In genomic region chr3:141352262-141352984, GRCh38 we compare ENCODE assay signal across 2 cellular contexts.
A peak's percentile ranks its signal among the peaks of the same experiment; 100 is the strongest.
TF ChIP-seq lines count a peak whose summit lies in the region.

No MANE protein-coding gene starts in this region.

TF ChIP-seq in GM23338, 12 proteins besides CTCF, POLR2A, EP300 and RAD21:
- TF ChIP-seq JUNB (IDR thresholded peaks at IDR 0.05; ENCODE audit: unreplicated experiment) (no peak), NANOG (IDR thresholded peaks at IDR 0.05; ENCODE audit: borderline replicate concordance) (no peak), STAT1 (IDR thresholded peaks at IDR 0.05; ENCODE audit: unreplicated experiment) (no peak), ETS1 (IDR thresholded peaks at IDR 0.05) (no peak), EZH2phosphoT487 (IDR thresholded peaks at IDR 0.05; ENCODE audit: unreplicated experiment) (no peak), ZNF331 (CRISPR knock-in tag; IDR thresholded peaks at IDR 0.05; ENCODE audit: low read depth) (no peak), CREB1 (CRISPR knock-in tag; IDR thresholded peaks at IDR 0.05; ENCODE audit: low read depth) (no peak), EZH2 (IDR thresholded peaks at IDR 0.05; ENCODE audit: low read depth, unreplicated experiment) (no peak), REST (IDR thresholded peaks at IDR 0.05; ENCODE audit: unreplicated experiment) (no peak), POLR2AphosphoS5 (IDR thresholded peaks at IDR 0.05; ENCODE audit: low read depth) (no peak), ZNF462 (CRISPR knock-in tag; IDR thresholded peaks at IDR 0.05) (no peak), ZNF114 (CRISPR knock-in tag; IDR thresholded peaks at IDR 0.05) (no peak)

TF ChIP-seq in K562, 482 proteins besides CTCF, POLR2A, EP300 and RAD21 (continues in another document):
- peak in 1 of 3 experiments; percentile 38 for TF ChIP-seq YY1 (IDR thresholded peaks at IDR 0.05; ENCODE audit: borderline replicate concordance in 1 of 3, control insufficient read depth in 1 of 3, extremely low read depth in 1 of 3, insufficient read depth in 3 of 3, insufficient read length in 1 of 3, insufficient replicate concordance in 2 of 3, low read depth in 1 of 3, low read length in 2 of 3)
- TF ChIP-seq ZNF639 (CRISPR knock-in tag; conservative IDR thresholded peaks at IDR 0.05 in 1 of 2, IDR thresholded peaks at IDR 0.05 in 1 of 2) = no peak
- TF ChIP-seq RFX1 (IDR thresholded peaks at IDR 0.05) = no peak
- no peak for TF ChIP-seq PHF20 (IDR thresholded peaks at IDR 0.05; ENCODE audit: partially characterized antibody)
- TF ChIP-seq ETV6 (IDR thresholded peaks at IDR 0.05; ENCODE audit: borderline replicate concordance in 1 of 2, low read depth in 2 of 2, low read length in 1 of 2) = no peak
- no peak for TF ChIP-seq ETV6 (CRISPR knock-in tag; IDR thresholded peaks at IDR 0.05; ENCODE audit: borderline replicate concordance)
- TF ChIP-seq TAL1 (IDR thresholded peaks at IDR 0.05) = peak; percentile 65
- TF ChIP-seq CREB3 (tag; conservative IDR thresholded peaks at IDR 0.05; ENCODE audit: low read depth) = no peak
- TF ChIP-seq SMARCE1 (IDR thresholded peaks at IDR 0.05) = 0 out of 2 replicates have a peak, but pooled peaks have one; percentile 46
- TF ChIP-seq ATF3 (IDR thresholded peaks at IDR 0.05) = peak; percentile 27; the same call in 1 of the 2 replicates
- no peak for TF ChIP-seq ATF3 (CRISPR knock-in tag; conservative IDR thresholded peaks at IDR 0.05)
- TF ChIP-seq ARID3A (IDR thresholded peaks at IDR 0.05; ENCODE audit: borderline replicate concordance, low read depth, low read length) = peak; percentile 20; the same call in 1 of the 2 replicates
- no peak for TF ChIP-seq MYC (IDR thresholded peaks at IDR 0.05; ENCODE audit: low read depth, low read length)
- no peak for TF ChIP-seq MYC (CRISPR knock-in tag; IDR thresholded peaks at IDR 0.05; ENCODE audit: borderline replicate concordance, low read depth)
- TF ChIP-seq ETS1 (conservative IDR thresholded peaks at IDR 0.05; ENCODE audit: control insufficient read depth, low read depth, low read length) = no peak
- TF ChIP-seq ZMIZ1 (IDR thresholded peaks at IDR 0.05; ENCODE audit: low read depth in 2 of 2, low read length in 2 of 2) = no peak
- no peak for TF ChIP-seq HNRNPUL1 (IDR thresholded peaks at IDR 0.05; ENCODE audit: low read length)
- TF ChIP-seq TSC22D4 (tag; IDR thresholded peaks at IDR 0.05) = no peak
- no peak for TF ChIP-seq ZNF785 (CRISPR knock-in tag; IDR thresholded peaks at IDR 0.05)
- TF ChIP-seq LCOR (CRISPR knock-in tag; IDR thresholded peaks at IDR 0.05) = no peak
- no peak for TF ChIP-seq HINFP (tag; conservative IDR thresholded peaks at IDR 0.05; ENCODE audit: low read depth)
- peak; percentile 61 for TF ChIP-seq TEAD4 (IDR thresholded peaks at IDR 0.05; ENCODE audit: low read length)
- no peak for TF ChIP-seq TEAD4 (CRISPR knock-in tag; IDR thresholded peaks at IDR 0.05; ENCODE audit: borderline replicate concordance)
- no peak for TF ChIP-seq GATA2 (CRISPR knock-in tag; IDR thresholded peaks at IDR 0.05)
- TF ChIP-seq TEAD1 (CRISPR knock-in tag; IDR thresholded peaks at IDR 0.05) = no peak
- peak; percentile 68 for TF ChIP-seq ZNF134 (CRISPR knock-in tag; conservative IDR thresholded peaks at IDR 0.05)
- TF ChIP-seq ASH1L (IDR thresholded peaks at IDR 0.05; ENCODE audit: borderline replicate concordance, low read depth, partially characterized antibody) = no peak
- no peak for TF ChIP-seq ZBTB34 (CRISPR knock-in tag; IDR thresholded peaks at IDR 0.05)
- 0 out of 2 replicates have a peak, but pooled peaks have one; percentile 16 for TF ChIP-seq THRB (CRISPR knock-in tag; conservative IDR thresholded peaks at IDR 0.05)
- no peak for TF ChIP-seq ZNF696 (CRISPR knock-in tag; conservative IDR thresholded peaks at IDR 0.05)
- 0 out of 2 replicates have a peak, but pooled peaks have one; percentile 21 for TF ChIP-seq DMBX1 (CRISPR knock-in tag; IDR thresholded peaks at IDR 0.05; ENCODE audit: borderline replicate concordance)
- 0 out of 2 replicates have a peak, but pooled peaks have one; percentile 20 for TF ChIP-seq NFIC (IDR thresholded peaks at IDR 0.05)
- TF ChIP-seq ZNF408 (CRISPR knock-in tag; IDR thresholded peaks at IDR 0.05; ENCODE audit: low read depth) = no peak
- no peak for TF ChIP-seq ZNF12 (CRISPR knock-in tag; IDR thresholded peaks at IDR 0.05)
- peak; percentile 21; the same call in 1 of the 2 replicates for TF ChIP-seq EP400 (IDR thresholded peaks at IDR 0.05)
- no peak for TF ChIP-seq ARHGAP35 (IDR thresholded peaks at IDR 0.05; ENCODE audit: partially characterized antibody)
- TF ChIP-seq JUND (IDR thresholded peaks at IDR 0.05; ENCODE audit: borderline replicate concordance, low read depth, low read length) = 0 out of 2 replicates have a peak, but pooled peaks have one; percentile 6
- TF ChIP-seq JUND (tag; IDR thresholded peaks at IDR 0.05; ENCODE audit: borderline replicate concordance, low read depth, low read length) = peak; percentile 23; the same call in 1 of the 3 replicates
- peak; percentile 57 for TF ChIP-seq CBFA2T2 (conservative IDR thresholded peaks at IDR 0.05)
- no peak for TF ChIP-seq HMGN3 (IDR thresholded peaks at IDR 0.05; ENCODE audit: borderline replicate concordance, extremely low read depth, insufficient read length, low read depth, low read length)
- TF ChIP-seq NCOR1 (IDR thresholded peaks at IDR 0.05) = peak; percentile 61
